1 cellular context compared by ENCODE assay signal in the genomic region with DNA sequence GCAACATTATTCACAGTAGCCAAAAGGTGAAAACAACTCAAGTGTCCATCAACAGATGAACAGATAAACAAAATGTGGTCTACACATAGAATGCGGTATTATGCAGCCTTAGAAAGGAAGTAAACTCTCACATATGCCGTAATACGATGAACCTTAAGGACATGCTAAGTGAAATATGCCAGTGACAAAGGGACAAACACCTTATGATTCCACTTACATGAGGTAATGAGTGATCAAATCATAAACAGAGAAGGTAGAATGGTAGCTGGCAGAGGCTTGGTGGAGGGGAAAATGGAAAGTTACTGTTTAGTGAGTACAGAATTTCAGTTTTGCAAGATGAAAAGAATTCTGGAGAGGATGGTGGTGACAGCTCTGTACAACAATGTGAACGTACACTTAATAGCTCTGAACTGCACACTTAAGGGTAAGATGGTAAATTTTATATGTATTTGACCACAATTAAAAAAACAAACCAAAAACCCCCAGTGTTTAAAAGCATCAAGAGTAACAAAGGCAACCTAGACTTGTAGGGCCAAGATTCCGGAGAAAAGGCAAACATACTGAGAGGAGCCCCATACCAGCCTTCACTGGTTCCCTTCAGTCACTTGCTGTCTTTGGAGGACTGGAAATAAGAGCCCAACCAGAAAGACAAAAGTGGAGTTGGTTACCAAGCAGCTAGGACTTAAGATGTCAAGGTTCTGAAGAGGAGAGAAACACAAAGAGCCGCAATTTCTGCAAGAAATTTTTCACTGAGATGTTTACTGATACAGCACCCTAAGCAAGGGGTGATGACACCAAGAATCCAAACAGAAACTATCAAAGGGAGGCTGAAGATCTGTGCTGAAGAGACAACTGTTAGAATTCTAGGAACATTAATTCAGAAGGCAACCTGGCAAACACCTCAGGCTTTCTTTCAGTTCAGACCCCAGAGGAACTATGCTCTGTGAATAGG.
TF ChIP-seq lines count a peak whose summit lies in the region.

No MANE protein-coding gene starts in this region.

TF ChIP-seq in WTC11, 78 proteins besides CTCF, POLR2A, EP300 and RAD21 (continued from another document):
- TF ChIP-seq FOXJ3 (CRISPR knock-in tag; IDR thresholded peaks at IDR 0.05; ENCODE audit: borderline replicate concordance) (no peak), CREB1 (CRISPR knock-in tag; IDR thresholded peaks at IDR 0.05) (no peak)
- TF ChIP-seq, protein P1, sequence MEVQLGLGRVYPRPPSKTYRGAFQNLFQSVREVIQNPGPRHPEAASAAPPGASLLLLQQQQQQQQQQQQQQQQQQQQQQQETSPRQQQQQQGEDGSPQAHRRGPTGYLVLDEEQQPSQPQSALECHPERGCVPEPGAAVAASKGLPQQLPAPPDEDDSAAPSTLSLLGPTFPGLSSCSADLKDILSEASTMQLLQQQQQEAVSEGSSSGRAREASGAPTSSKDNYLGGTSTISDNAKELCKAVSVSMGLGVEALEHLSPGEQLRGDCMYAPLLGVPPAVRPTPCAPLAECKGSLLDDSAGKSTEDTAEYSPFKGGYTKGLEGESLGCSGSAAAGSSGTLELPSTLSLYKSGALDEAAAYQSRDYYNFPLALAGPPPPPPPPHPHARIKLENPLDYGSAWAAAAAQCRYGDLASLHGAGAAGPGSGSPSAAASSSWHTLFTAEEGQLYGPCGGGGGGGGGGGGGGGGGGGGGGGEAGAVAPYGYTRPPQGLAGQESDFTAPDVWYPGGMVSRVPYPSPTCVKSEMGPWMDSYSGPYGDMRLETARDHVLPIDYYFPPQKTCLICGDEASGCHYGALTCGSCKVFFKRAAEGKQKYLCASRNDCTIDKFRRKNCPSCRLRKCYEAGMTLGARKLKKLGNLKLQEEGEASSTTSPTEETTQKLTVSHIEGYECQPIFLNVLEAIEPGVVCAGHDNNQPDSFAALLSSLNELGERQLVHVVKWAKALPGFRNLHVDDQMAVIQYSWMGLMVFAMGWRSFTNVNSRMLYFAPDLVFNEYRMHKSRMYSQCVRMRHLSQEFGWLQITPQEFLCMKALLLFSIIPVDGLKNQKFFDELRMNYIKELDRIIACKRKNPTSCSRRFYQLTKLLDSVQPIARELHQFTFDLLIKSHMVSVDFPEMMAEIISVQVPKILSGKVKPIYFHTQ (CRISPR knock-in tag; IDR thresholded peaks at IDR 0.05) = no peak
